ENCODE assay signal across 8 cellular contexts in genomic region chr20:1437222-1437904, GRCh38. TPM values are rescaled to one million over a fixed set of nuclear protein-coding genes. Genes with fewer than 3 reads are reported as not detected.
DNase-seq lines count a peak whose midpoint lies in the region; ATAC-seq lines count a peak whose summit lies in the region.

No MANE protein-coding gene starts in this region.

- ATAC-seq in T-cell (replicated peaks in 1 of 4) = peak; percentile 46 to 61 (median 55)
- ATAC-seq in activated naive CD8-positive, alpha-beta T cell treated with anti-CD3 and anti-CD28 coated beads, Interleukin-2, amount 50 U/mL, for 24 hours = peak; percentile 30
- ATAC-seq in GM21423 (IDR thresholded peaks at IDR 0.05; ENCODE audit: unreplicated experiment) = no peak

- intact Hi-C loops in cardiac septum (cut with DNase I) = loop anchor here (1.0 kb wide), 1 partner anchor 124 kb away; no protein-coding TSS in a partner anchor

- H3K27ac Mint-ChIP-seq in T-cell = no peak overlapping the region
- no peak overlapping the region for H3K27ac Mint-ChIP-seq in activated naive CD8-positive, alpha-beta T cell treated with anti-CD3 and anti-CD28 coated beads, Interleukin-2, amount 50 U/mL, for 24 hours

- POLR2A ChIA-PET in T-cell (lab: Charles Lee) = no interaction called here

- H3K36me3 Mint-ChIP-seq in T-cell = peaks cover 13% of the 10 kb centered on the region
- H3K36me3 Mint-ChIP-seq in activated naive CD8-positive, alpha-beta T cell treated with anti-CD3 and anti-CD28 coated beads, Interleukin-2, amount 50 U/mL, for 24 hours (ENCODE audit: low read depth) = peaks cover 7% of the 10 kb centered on the region

- no peaks in the 10 kb centered on the region for H3K27me3 Mint-ChIP-seq in T-cell
- H3K27me3 Mint-ChIP-seq in activated naive CD8-positive, alpha-beta T cell treated with anti-CD3 and anti-CD28 coated beads, Interleukin-2, amount 50 U/mL, for 24 hours = no peaks in the 10 kb centered on the region

- H3K9me3 Mint-ChIP-seq in T-cell = no peaks in the 10 kb centered on the region
- H3K9me3 Mint-ChIP-seq in activated naive CD8-positive, alpha-beta T cell treated with anti-CD3 and anti-CD28 coated beads, Interleukin-2, amount 50 U/mL, for 24 hours = no peaks in the 10 kb centered on the region

- no peak overlapping the region for H3K4me3 Mint-ChIP-seq in T-cell
- H3K4me3 Mint-ChIP-seq in activated naive CD8-positive, alpha-beta T cell treated with anti-CD3 and anti-CD28 coated beads, Interleukin-2, amount 50 U/mL, for 24 hours = no peak overlapping the region

- DNase-seq in NCI-H524 (lab: John Stamatoyannopoulos, UW) (peak; percentile 24 to 70), NCI-H524 treated with DMSO at 0.1 percent for 48 hours (lab: John Stamatoyannopoulos, UW) (no peak), NCI-H1105 (lab: John Stamatoyannopoulos, UW) (peak; percentile 52), T-cell (peak; percentile 41 to 80 (median 72)), cardiac septum (ENCODE audit: low spot score) (peak; percentile 89), putamen (ENCODE audit: low spot score) (peak; percentile 53)
- peak; percentile 77 for DNase-seq in activated naive CD8-positive, alpha-beta T cell treated with anti-CD3 and anti-CD28 coated beads, Interleukin-2, amount 50 U/mL, for 24 hours

- H3K4me1 Mint-ChIP-seq in T-cell = peaks cover 47 to 52% (median 51%) of the 10 kb centered on the region in 3 donors
- H3K4me1 Mint-ChIP-seq in activated naive CD8-positive, alpha-beta T cell treated with anti-CD3 and anti-CD28 coated beads, Interleukin-2, amount 50 U/mL, for 24 hours = peaks cover 28% of the 10 kb centered on the region

- CTCF ChIA-PET in T-cell (lab: Charles Lee) = interaction anchor here (0.6 to 1.8 kb wide), 4 partner anchors 45 to 125 kb away, joined by 3 to 5 read pairs (median 4); no protein-coding TSS in a partner anchor

RNA-seq across cellular contexts. Expression of gene NSFL1C, which starts 29.3 kb away (rescaled TPM):
- 10 to 100 TPM; 56.7 to 68.7 (median 65.8) TPM for total RNA-seq in T-cell
- total RNA-seq in cardiac septum = 64.0 TPM

RNA-seq across cellular contexts. Expression of gene FKBP1A, which starts 44.5 kb away (rescaled TPM):
- 10 to 100 TPM; 76.7 to 90.4 (median 79.9) TPM for total RNA-seq in T-cell
- total RNA-seq in cardiac septum = 163 TPM

RNA-seq across cellular contexts. Expression of gene SIRPB2, which starts 53.9 kb away (rescaled TPM):
- under 1 TPM in 2 of 5 donors, not detected in 3; 0.09 to 0.58 TPM for total RNA-seq in T-cell
- total RNA-seq in cardiac septum = 2.2 TPM
